ENCODE assay signal across 9 cellular contexts in the genomic region with DNA sequence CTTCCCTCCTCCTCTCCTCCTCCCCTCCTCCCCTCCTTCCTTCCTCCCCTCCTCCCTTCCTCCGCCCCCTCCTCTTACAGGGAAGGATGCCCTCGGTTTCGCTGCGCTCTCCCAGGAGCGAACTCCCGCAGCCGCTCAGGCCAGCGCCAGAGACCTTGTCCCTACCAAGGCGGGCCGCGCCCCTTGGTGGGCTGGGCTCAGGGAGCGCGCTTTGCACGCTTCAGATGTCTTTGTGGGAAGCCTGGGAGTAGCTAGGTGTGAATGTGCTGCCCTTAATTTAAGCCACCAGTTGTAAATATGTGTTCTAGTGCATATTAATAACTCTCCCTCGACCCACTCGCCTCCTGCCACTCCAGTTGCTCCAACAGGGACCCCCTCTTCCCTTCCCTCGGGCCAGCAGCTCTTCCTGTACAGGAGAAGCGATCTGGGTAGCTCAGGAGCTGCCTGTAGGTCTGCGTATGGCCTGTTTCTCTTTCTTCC. TPM values are rescaled to one million over a fixed set of nuclear protein-coding genes. Genes with fewer than 3 reads are reported as not detected.
DNase-seq lines count a peak whose midpoint lies in the region; ATAC-seq and TF ChIP-seq lines count a peak whose summit lies in the region.
"Had no signal": no experiment of that assay in that cellular context is flagged by ENCODE, and none has a peak within 500 bp of the region (broad histone marks: within the 10 kb centered on the region; RNA-seq: fewer than 3 reads in every experiment).

No MANE protein-coding gene starts in this region.

- peak overlapping the region; percentile 77 for H3K4me3 Mint-ChIP-seq in progenitor cell of endocrine pancreas (ENCODE audit: low read depth)

- peak overlapping the region; percentile 49 for H3K27ac Mint-ChIP-seq in progenitor cell of endocrine pancreas

- H3K9me3 ChIP-seq in BE2C (no peaks in the 10 kb centered on the region), HUES64 (ENCODE audit: insufficient read depth, low read depth, low read length) (no peaks in the 10 kb centered on the region)

- no peaks in the 10 kb centered on the region for H3K9me3 Mint-ChIP-seq in progenitor cell of endocrine pancreas (ENCODE audit: low read depth)

- peak overlapping the region; percentile 59 for H3K4me3 ChIP-seq in BE2C (ENCODE audit: low read depth, low read length)
- H3K4me3 ChIP-seq in HUES64 (ENCODE audit: low read length), result peak overlapping the region; percentile 94

- H3K4me1 ChIP-seq in BE2C, result no peaks in the 10 kb centered on the region
- peaks cover 13% of the 10 kb centered on the region; the same call in 1 of the 2 replicates for H3K4me1 ChIP-seq in HUES64 (ENCODE audit: insufficient read depth, low read length)

- peaks cover 32% of the 10 kb centered on the region for H3K27me3 ChIP-seq in BE2C
- H3K27me3 ChIP-seq in HUES64 (ENCODE audit: insufficient read depth, low read length), result peaks cover 35% of the 10 kb centered on the region

- H3K27me3 Mint-ChIP-seq in progenitor cell of endocrine pancreas, result peaks cover 55% of the 10 kb centered on the region

- H3K9ac ChIP-seq in HUES64 (ENCODE audit: low read depth, low read length), result peak overlapping the region; percentile 8; the same call in 1 of the 2 replicates

- H3K27ac ChIP-seq in HUES64 (ENCODE audit: low read depth, low read length), result no peak overlapping the region
- H3K27ac ChIP-seq: epithelial cell of prostate had no signal

- H3K36me3 Mint-ChIP-seq in progenitor cell of endocrine pancreas (ENCODE audit: insufficient read depth), result no peaks in the 10 kb centered on the region

- intact Hi-C loops in head of caudate nucleus (cut with DNase I), result loop anchor here (5.0 kb wide), 2 partner anchors 85 to 150 kb away; partner anchors contain the start of gene PCNX1

- ATAC-seq in GM18909 (IDR thresholded peaks at IDR 0.05; ENCODE audit: poor library complexity, unreplicated experiment), result no peak

- no peaks in the 10 kb centered on the region for H3K4me1 Mint-ChIP-seq in progenitor cell of endocrine pancreas (ENCODE audit: low read depth)

- 3% methylated on average over 19 of the region's 19 CpGs for WGBS in HUES64

- H3K36me3 ChIP-seq in BE2C, result no peaks in the 10 kb centered on the region
- H3K36me3 ChIP-seq in HUES64 (ENCODE audit: insufficient read depth, low read length), result no peaks in the 10 kb centered on the region

- TF ChIP-seq CTCF in BE2C (IDR thresholded peaks at IDR 0.05; ENCODE audit: low read depth, low read length), result no peak
- TF ChIP-seq CTCF in progenitor cell of endocrine pancreas (IDR thresholded peaks at IDR 0.05; ENCODE audit: unreplicated experiment), result no peak

- DNase-seq in BE2C (peak; percentile 46), head of caudate nucleus (peak in 31 of 42 donors; percentile 11 to 64 (median 39)), progenitor cell of endocrine pancreas (ENCODE audit: low spot score, unreplicated experiment) (peak; percentile 37), SW 1271 (lab: John Stamatoyannopoulos, UW) (no peak), RKO (ENCODE audit: low spot score) (no peak)
- peak; percentile 28 for DNase-seq in activated CD8-positive, alpha-beta memory T cell treated with anti-CD3 and anti-CD28 coated beads, Interleukin-2, amount 50 U/mL, for 4 hours

RNA-seq across cellular contexts. Expression of gene MAP3K9, which starts 13.4 kb away (rescaled TPM):
- 0.28 TPM for polyA plus RNA-seq in BE2C (2012; ENCODE audit: insufficient read depth, insufficient read length, low read depth)
- polyA plus RNA-seq in HUES64 (2013, experiment 1 of 2), result 8.1 TPM
- 8.5 TPM for polyA plus RNA-seq in HUES64 (2013, experiment 2 of 2)
- total RNA-seq in progenitor cell of endocrine pancreas, result 27.6 and 31.8 TPM in 2 replicates

Comparison
In these comparisons a context has a peak if more than half of its experiments do, and no peak if none do; other contexts are left out.
1. DNase-seq: peak in BE2C (single experiment), activated CD8-positive, alpha-beta memory T cell treated with anti-CD3 and anti-CD28 coated beads, Interleukin-2, amount 50 U/mL, for 4 hours (single experiment), head of caudate nucleus (31 of 42) and progenitor cell of endocrine pancreas (single experiment); none in SW 1271 (0 of 2) and RKO (single experiment).